In genomic region chr2:173353556-173353955, GRCh38 we compare ENCODE assay signal across 10 cellular contexts. TPM values are rescaled to one million over a fixed set of nuclear protein-coding genes. Genes with fewer than 3 reads are reported as not detected.
DNase-seq lines count a peak whose midpoint lies in the region; ATAC-seq, FAIRE-seq and TF ChIP-seq lines count a peak whose summit lies in the region.
"Had no signal": no experiment of that assay in that cellular context is flagged by ENCODE, and none has a peak within 500 bp of the region (broad histone marks: within the 10 kb centered on the region; RNA-seq: fewer than 3 reads in every experiment).

No MANE protein-coding gene starts in this region.

- H3K4me3 ChIP-seq in A549: peak overlapping the region; percentile 94
- peak overlapping the region; percentile 96; the same call in 1 of the 2 replicates for H3K4me3 ChIP-seq in GM12864 (ENCODE audit: low read depth, low read length)
- peak overlapping the region; percentile 97 for H3K4me3 ChIP-seq in PC-9
- no peak overlapping the region for H3K4me3 ChIP-seq in endothelial cell of umbilical vein (replicated peaks in 1 of 3; ENCODE audit: insufficient read depth in 1 of 3, low read depth in 1 of 3, low read length in 3 of 3)

- H2AFZ ChIP-seq in PC-9 (peak overlapping the region; percentile 98; the same call in 1 of the 2 replicates), endothelial cell of umbilical vein (ENCODE audit: low read depth, low read length) (no peak overlapping the region)

- peaks cover 22% of the 10 kb centered on the region for H3K4me1 ChIP-seq in A549
- H3K4me1 ChIP-seq in PC-9 (replicated peaks; ENCODE audit: insufficient read depth): peaks cover 20% of the 10 kb centered on the region
- H3K4me1 ChIP-seq in endothelial cell of umbilical vein (ENCODE audit: control insufficient read depth, extremely low read depth, insufficient read depth, low read length): peaks cover 8% of the 10 kb centered on the region

- TF ChIP-seq CTCF in A549 (IDR thresholded peaks at IDR 0.05) (no peak), GM12864 (IDR thresholded peaks at IDR 0.05; ENCODE audit: low read depth, low read length, missing control alignments) (no peak), PC-9 (conservative IDR thresholded peaks at IDR 0.05) (no peak), endothelial cell of umbilical vein (IDR thresholded peaks at IDR 0.05; ENCODE audit: extremely low read depth in 1 of 2, insufficient read depth in 1 of 2, low read depth in 1 of 2, low read length in 2 of 2) (no peak)

- TF ChIP-seq RAD21 in A549 (conservative IDR thresholded peaks at IDR 0.05 in 1 of 2, IDR thresholded peaks at IDR 0.05 in 1 of 2): no peak

- TF ChIP-seq EP300 in A549 (IDR thresholded peaks at IDR 0.05): no peak

- H3K4me2 ChIP-seq in A549 (peak overlapping the region; percentile 81), PC-9 (peak overlapping the region; percentile 81), endothelial cell of umbilical vein (ENCODE audit: insufficient read depth, low read length) (peak overlapping the region; percentile 88)

- no peaks in the 10 kb centered on the region for H3K9me1 ChIP-seq in endothelial cell of umbilical vein (replicated peaks; ENCODE audit: control insufficient read depth, extremely low read depth, insufficient read depth, low read length)

- H3K27ac ChIP-seq in A549: peak overlapping the region; percentile 92 to 98; a peak in 5 of 6 replicates
- H3K27ac ChIP-seq in PC-9: no peak overlapping the region
- no peak overlapping the region for H3K27ac ChIP-seq in endothelial cell of umbilical vein (ENCODE audit: insufficient read depth, low read depth, low read length)

- FAIRE-seq in A549 (lab: Jason Lieb, UNC): no peak
- no peak for FAIRE-seq in endothelial cell of umbilical vein (lab: Jason Lieb, UNC)
- FAIRE-seq: endometrium had no signal

- no TSS peak for BruUV-seq in PC-9 (replicated peaks; lab: Mats Ljungman, UMichigan)
- no TSS peak for BruUV-seq in endothelial cell of umbilical vein (replicated peaks; lab: Mats Ljungman, UMichigan)

- H3K9me3 ChIP-seq in A549 (no peaks in the 10 kb centered on the region), PC-9 (ENCODE audit: insufficient read depth, low read depth) (no peaks in the 10 kb centered on the region), endothelial cell of umbilical vein (replicated peaks; ENCODE audit: control insufficient read depth, insufficient read depth, low read length) (no peaks in the 10 kb centered on the region)

- no peak for ATAC-seq in A549
- no peak for ATAC-seq in SK-N-SH treated with all-trans-retinoic acid at 6 μM for 48 hours
- ATAC-seq in HG02981 (IDR thresholded peaks at IDR 0.05; ENCODE audit: unreplicated experiment): no peak
- ATAC-seq in GM21360 (IDR thresholded peaks at IDR 0.05; ENCODE audit: unreplicated experiment): no peak

- DNase-seq in A549 (ENCODE audit: low read depth in 1 of 2, low spot score in 1 of 2) (no peak), GM12864 (ENCODE audit: low read depth) (no peak), PC-9 (no peak), endothelial cell of umbilical vein (ENCODE audit: low read depth, low spot score) (no peak), DMS153 (lab: John Stamatoyannopoulos, UW) (no peak)
- DNase-seq: COR-L47 had no signal

- WGBS in A549 (ENCODE audit: missing lambda C conversion rate): 35% methylated on average over 5 of the region's 5 CpGs

- H3K79me2 ChIP-seq in PC-9 (ENCODE audit: low read depth) (peaks cover 32% of the 10 kb centered on the region), endothelial cell of umbilical vein (ENCODE audit: control insufficient read depth, insufficient read depth, low read length) (peaks cover 25% of the 10 kb centered on the region)

- H4K20me1 ChIP-seq in PC-9 (ENCODE audit: insufficient read depth) (no peaks in the 10 kb centered on the region; the same call in 1 of the 2 replicates), endothelial cell of umbilical vein (replicated peaks; ENCODE audit: control insufficient read depth, extremely low read depth, insufficient read depth, low read length) (no peaks in the 10 kb centered on the region)

- intact Hi-C loops in PC-9 (cut with micrococcal nuclease; ENCODE audit: unreplicated experiment): loop anchor here (10.0 kb wide), 1 partner anchor 329 kb away; no protein-coding TSS in a partner anchor
- intact Hi-C loops in endothelial cell of umbilical vein (cut with micrococcal nuclease): loop anchor here (10.0 kb wide), 1 partner anchor 139 kb away; no protein-coding TSS in a partner anchor

- H3K9me2 ChIP-seq in PC-9 (ENCODE audit: insufficient read depth): no peaks in the 10 kb centered on the region

- dilution Hi-C loops in endothelial cell of umbilical vein (cut with MboI; ENCODE audit: extremely low pct_ligation_motif_present, low sequenced_read_pairs): no loop called here

- H3K36me3 ChIP-seq in PC-9 (ENCODE audit: low read depth): 0 out of 2 replicates have a peak, but pooled peaks cover 5% of the 10 kb centered on the region
- H3K36me3 ChIP-seq in endothelial cell of umbilical vein (ENCODE audit: control insufficient read depth in 2 of 2, extremely low read depth in 1 of 2, insufficient read depth in 2 of 2, low read length in 2 of 2): no peaks in the 10 kb centered on the region

- no peaks in the 10 kb centered on the region for H3F3A ChIP-seq in PC-9 (ENCODE audit: insufficient read depth, low read depth)

- H3K9ac ChIP-seq in endothelial cell of umbilical vein (replicated peaks; ENCODE audit: extremely low read depth, insufficient read depth, low read length): no peak overlapping the region

- H3K27me3 ChIP-seq in PC-9 (ENCODE audit: insufficient read depth, low read depth): no peaks in the 10 kb centered on the region
- peaks cover 0 to 3% of the 10 kb centered on the region in 2 experiments for H3K27me3 ChIP-seq in endothelial cell of umbilical vein (ENCODE audit: control insufficient read depth in 2 of 2, insufficient read depth in 2 of 2, low read length in 2 of 2)

- POLR2A ChIA-PET in A549 (lab: Yijun Ruan, JAX) (no interaction called here), PC-9 (lab: Charles Lee; ENCODE audit: unreplicated experiment) (interaction anchor here (0.7 kb wide), 1 partner anchor 635 kb away, joined by 3 read pairs; no protein-coding TSS in a partner anchor), endothelial cell of umbilical vein (lab: Charles Lee) (no interaction called here)

- no peak for TF ChIP-seq POLR2A in A549 (IDR thresholded peaks at IDR 0.05; ENCODE audit: low read length)
- no peak for TF ChIP-seq POLR2A in endothelial cell of umbilical vein (IDR thresholded peaks at IDR 0.05; ENCODE audit: low read depth, low read length)

- CTCF ChIA-PET in A549 (lab: Yijun Ruan, JAX): interaction anchor here (0.6 to 0.8 kb wide), 2 partner anchors 191 to 326 kb away, joined by 3 read pairs; no protein-coding TSS in a partner anchor
- CTCF ChIA-PET in PC-9 (lab: Charles Lee): no interaction called here
- CTCF ChIA-PET in endothelial cell of umbilical vein (lab: Charles Lee): no interaction called here

TF ChIP-seq in A549, 52 proteins besides CTCF, POLR2A, EP300 and RAD21:
- TF ChIP-seq ELK1 (IDR thresholded peaks at IDR 0.05; ENCODE audit: low read depth, low read length): no peak
- no peak for TF ChIP-seq EHF (CRISPR knock-in tag; IDR thresholded peaks at IDR 0.05)

TF ChIP-seq in endothelial cell of umbilical vein, 7 proteins besides CTCF, POLR2A, EP300 and RAD21 (continues in another document):
- TF ChIP-seq JUN (IDR thresholded peaks at IDR 0.05; ENCODE audit: borderline replicate concordance, insufficient read depth, insufficient read length, low read depth): no peak
- TF ChIP-seq FOS (IDR thresholded peaks at IDR 0.05; ENCODE audit: borderline replicate concordance, insufficient read depth, low read length): no peak
- no peak for TF ChIP-seq MAX (IDR thresholded peaks at IDR 0.05; ENCODE audit: insufficient read depth, insufficient read length)
- no peak for TF ChIP-seq GATA2 (IDR thresholded peaks at IDR 0.05; ENCODE audit: insufficient read depth, insufficient read length, low read depth, low read length)
- TF ChIP-seq POLR2AphosphoS5 (IDR thresholded peaks at IDR 0.05; ENCODE audit: insufficient read depth, low read depth, low read length): no peak
- no peak for TF ChIP-seq EZH2 (IDR thresholded peaks at IDR 0.05; ENCODE audit: borderline replicate concordance, low read depth, low read length, severe bottlenecking)

TF ChIP-seq in SK-N-SH treated with all-trans-retinoic acid at 6 μM for 48 hours, 23 proteins besides CTCF, POLR2A, EP300 and RAD21 (continues in another document):
- no peak for TF ChIP-seq SNAI2 (CRISPR knock-in tag; IDR thresholded peaks at IDR 0.05)
- TF ChIP-seq ZFP30 (CRISPR knock-in tag; IDR thresholded peaks at IDR 0.05): no peak
- TF ChIP-seq TOX (CRISPR knock-in tag; IDR thresholded peaks at IDR 0.05; ENCODE audit: borderline replicate concordance): no peak
- no peak for TF ChIP-seq ZNF70 (CRISPR knock-in tag; IDR thresholded peaks at IDR 0.05)
- TF ChIP-seq ZC3H10 (CRISPR knock-in tag; IDR thresholded peaks at IDR 0.05): no peak
- no peak for TF ChIP-seq TCF4 (CRISPR knock-in tag; IDR thresholded peaks at IDR 0.05; ENCODE audit: borderline replicate concordance)
- TF ChIP-seq ZNF565 (CRISPR knock-in tag; conservative IDR thresholded peaks at IDR 0.05; ENCODE audit: low read depth): no peak

RNA-seq across cellular contexts. Expression of gene CDCA7, which starts 1.1 kb away (rescaled TPM):
- polyA plus RNA-seq in A549 (2011; rRNA removed): 72.3 and 93.5 TPM in 2 replicates
- polyA plus RNA-seq in A549 (2012; cell fraction: cytosol; rRNA removed): 52.5 and 57.2 TPM in 2 replicates
- polyA plus RNA-seq in A549 (2012; cell fraction: nucleus; rRNA removed): 57.8 and 88.8 TPM in 2 replicates
- polyA plus RNA-seq in A549 (2017; fragmentation: RNase III; extraction: RNeasy Plus Mini Kit Qiagen cat#74134 plus additional on column Dnase treatment): 37.0 to 40.3 TPM (median 39.4 TPM) in 3 replicates
- polyA minus RNA-seq in A549 (2011; rRNA and poly(A)+ RNA removed): 36.1 and 38.1 TPM in 2 replicates
- 26.1 and 34.2 TPM in 2 replicates for total RNA-seq in PC-9 (2021)
- total RNA-seq in endothelial cell of umbilical vein: 27.7 and 29.7 TPM in 2 replicates
- 12.1 and 14.9 TPM in 2 replicates for polyA plus RNA-seq in endothelial cell of umbilical vein
- polyA plus RNA-seq in endothelial cell of umbilical vein (2011; cell fraction: cytosol; rRNA removed): 23.3 and 28.9 TPM in 2 replicates
- polyA plus RNA-seq in endothelial cell of umbilical vein (2011; cell fraction: nucleus; rRNA removed): 54.9 and 79.0 TPM in 2 replicates
- polyA plus RNA-seq in endothelial cell of umbilical vein (2012): 16.0 and 24.2 TPM in 2 replicates
- polyA minus RNA-seq in endothelial cell of umbilical vein: 10.7 TPM in 2 replicates
- 19.5 TPM for polyA minus RNA-seq in endothelial cell of umbilical vein (2011; cell fraction: cytosol; rRNA and poly(A)+ RNA removed)
- polyA minus RNA-seq in endothelial cell of umbilical vein (2011; cell fraction: nucleus; rRNA and poly(A)+ RNA removed): 7.5 and 11.7 TPM in 2 replicates

Comparison
In these comparisons a context has a peak if more than half of its experiments do, and no peak if none do; other contexts are left out.
1. H3K27ac ChIP-seq: peak in A549 (2 of 2); none in PC-9 (single experiment) and endothelial cell of umbilical vein (single experiment).
2. H3K4me3 ChIP-seq: peak in A549 (single experiment), GM12864 (single experiment) and PC-9 (single experiment); none in endothelial cell of umbilical vein (0 of 3).
3. Peak in every context shown above with its lines, with median percentiles within 50 percentile points of each other: H3K4me2 ChIP-seq.